ENCODE assay signal across 13 cellular contexts in the genomic region with DNA sequence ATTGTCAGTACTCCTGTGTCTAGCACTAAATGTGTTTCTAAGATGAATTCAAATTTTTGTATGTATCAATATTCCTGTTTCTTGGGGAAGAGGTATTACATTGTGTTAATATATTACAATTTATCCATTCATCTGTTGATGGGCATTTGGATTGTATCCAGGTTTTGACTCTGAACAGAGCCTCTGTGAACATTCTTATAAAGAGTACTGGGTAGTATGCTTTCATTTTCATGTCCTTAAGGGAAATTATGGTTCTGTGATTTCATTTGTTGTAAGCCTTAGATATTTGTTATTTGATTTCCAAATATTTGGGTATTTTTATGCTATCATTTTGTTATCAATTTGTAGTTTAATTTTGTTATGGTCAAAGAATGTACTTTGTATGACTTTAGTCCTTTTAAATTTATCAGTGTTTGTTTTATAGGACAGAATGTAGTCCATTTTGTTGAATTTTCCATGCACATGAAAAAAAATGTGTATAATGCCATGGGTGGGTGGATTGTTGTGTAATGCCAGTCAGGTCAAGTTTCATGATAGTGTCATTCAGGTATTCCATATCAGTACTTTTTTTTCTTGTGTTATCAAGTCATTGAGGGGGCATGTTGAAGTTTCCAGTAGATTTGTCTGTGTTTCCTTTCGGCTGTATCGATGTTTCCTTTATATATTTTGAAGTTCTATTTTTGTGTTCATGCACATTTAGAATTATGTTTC. TPM values are rescaled to one million over a fixed set of nuclear protein-coding genes. Genes with fewer than 3 reads are reported as not detected.
A peak's percentile ranks its signal among the peaks of the same experiment; 100 is the strongest.
DNase-seq lines count a peak whose midpoint lies in the region; ATAC-seq, FAIRE-seq and TF ChIP-seq lines count a peak whose summit lies in the region.
"Had no signal": no experiment of that assay in that cellular context is flagged by ENCODE, and none has a peak within 500 bp of the region (broad histone marks: within the 10 kb centered on the region; RNA-seq: fewer than 3 reads in every experiment).

No MANE protein-coding gene starts in this region.

- dilution Hi-C loops in IMR-90 (cut with HindIII; ENCODE audit: low sequenced_read_pairs, unreplicated experiment): no loop called here

- no peak overlapping the region for H4K91ac ChIP-seq in IMR-90 (ENCODE audit: insufficient read depth, low read depth, low read length)

- H2BK15ac ChIP-seq in IMR-90 (ENCODE audit: low read depth, low read length): no peak overlapping the region

- no peaks in the 10 kb centered on the region for H3K9me3 Mint-ChIP-seq in T-helper 2 cell treated with Interferon-gamma antibody and Interleukin-4, amounts not matched to agents 5 μg/mL and 100 μg/mL, for 36 hours
- H3K9me3 Mint-ChIP-seq in naive B cell: peaks cover 0 to 7% (median 2%) of the 10 kb centered on the region in 7 donors

- H4K20me1 ChIP-seq in IMR-90 (ENCODE audit: insufficient read depth, low read length): no peaks in the 10 kb centered on the region; the same call in 1 of the 2 replicates
- no peaks in the 10 kb centered on the region for H4K20me1 ChIP-seq in GM12878 (ENCODE audit: control insufficient read depth, insufficient read depth)

- no peak for TF ChIP-seq EP300 in GM12878 (IDR thresholded peaks at IDR 0.05; ENCODE audit: borderline replicate concordance in 1 of 2, control insufficient read depth in 1 of 2, low read depth in 2 of 2, low read length in 2 of 2)

- no peak overlapping the region for H3K23ac ChIP-seq in IMR-90 (ENCODE audit: low read depth, low read length)

- H3K27me3 ChIP-seq in IMR-90 (ENCODE audit: control insufficient read depth, insufficient read depth, low read length) (no peaks in the 10 kb centered on the region), GM12878 (replicated peaks in 1 of 2; ENCODE audit: control insufficient read depth in 2 of 2, insufficient read depth in 2 of 2, low read length in 1 of 2) (no peaks in the 10 kb centered on the region)
- H3K27me3 ChIP-seq: cardiac muscle cell had no signal

- WGBS in IMR-90 (ENCODE audit: extremely low coverage in 2 of 2, insufficient read length in 1 of 2), 2 experiments: no CpG with 5 or more reads among the region's 2 CpGs
- WGBS in GM12878 (ENCODE audit: insufficient coverage, insufficient replicate concordance, low lambda C conversion rate, missing lambda C conversion rate): 100% methylated on average over 2 of the region's 2 CpGs

- no peak overlapping the region for H2BK20ac ChIP-seq in IMR-90 (ENCODE audit: low read depth, low read length)

- no peak overlapping the region for H2BK120ac ChIP-seq in IMR-90 (ENCODE audit: low read depth, low read length)

- H3K36me3 Mint-ChIP-seq in T-helper 2 cell treated with Interferon-gamma antibody and Interleukin-4, amounts not matched to agents 5 μg/mL and 100 μg/mL, for 36 hours (ENCODE audit: low read depth): peaks cover 29% of the 10 kb centered on the region
- H3K36me3 Mint-ChIP-seq in naive B cell: peaks cover 0 to 15% of the 10 kb centered on the region in 2 donors

- H4K5ac ChIP-seq in IMR-90 (ENCODE audit: low read depth, low read length): no peak overlapping the region

- BruUV-seq in IMR-90 (replicated peaks; lab: Mats Ljungman, UMichigan): no TSS peak
- no TSS peak for BruUV-seq in GM12878 (replicated peaks; lab: Mats Ljungman, UMichigan)

- CTCF ChIA-PET in IMR-90 (lab: Yijun Ruan, JAX): no interaction called here
- CTCF ChIA-PET in GM12878 (lab: Yijun Ruan, JAX): no interaction called here

- H3K4me1 ChIP-seq in IMR-90 (ENCODE audit: control insufficient read depth, insufficient read depth, low read length) (no peaks in the 10 kb centered on the region; the same call in 1 of the 2 replicates), GM12878 (ENCODE audit: control insufficient read depth, insufficient read depth, low read length) (peaks cover 12% of the 10 kb centered on the region)

- POLR2A ChIA-PET in IMR-90 (lab: Charles Lee; ENCODE audit: unreplicated experiment): no interaction called here
- POLR2A ChIA-PET in GM12878 (lab: Charles Lee): interaction anchor here (1.0 to 1.4 kb wide), 2 partner anchors 34 to 37 kb away, joined by 3 to 4 read pairs; no protein-coding TSS in a partner anchor

- H3K4me1 Mint-ChIP-seq in T-helper 2 cell treated with Interferon-gamma antibody and Interleukin-4, amounts not matched to agents 5 μg/mL and 100 μg/mL, for 36 hours (ENCODE audit: low read depth): peaks cover 47% of the 10 kb centered on the region
- peaks cover 31 to 57% (median 41%) of the 10 kb centered on the region in 3 donors for H3K4me1 Mint-ChIP-seq in naive B cell

- no peak overlapping the region for H2AFZ ChIP-seq in IMR-90 (replicated peaks; ENCODE audit: low read length, poor library complexity)
- no peak overlapping the region for H2AFZ ChIP-seq in GM12878 (ENCODE audit: control insufficient read depth, low read depth, low read length)

- H3K79me1 ChIP-seq in IMR-90 (ENCODE audit: low read depth in 1 of 2, low read length in 2 of 2): peaks cover 23 to 62% of the 10 kb centered on the region in 2 experiments

- no peak for ATAC-seq in IMR-90 (ENCODE audit: low read depth)
- ATAC-seq in GM12878: 0 out of 3 replicates have a peak, but pooled peaks have one; percentile 14
- ATAC-seq in naive B cell (ENCODE audit: low read depth in 2 of 2): no peak
- no peak for ATAC-seq in GM18909 (IDR thresholded peaks at IDR 0.05; ENCODE audit: poor library complexity, unreplicated experiment)

- SMC1A ChIA-PET in GM12878 (lab: Charles Lee; ENCODE audit: uncharacterized antibody, unreplicated experiment): interaction anchor here (1.2 to 2.5 kb wide), 4 partner anchors 8 to 34 kb away, joined by 4 to 12 read pairs (median 8); no protein-coding TSS in a partner anchor

- peak overlapping the region; percentile 7 for H2BK5ac ChIP-seq in IMR-90 (ENCODE audit: low read depth, low read length, poor library complexity, severe bottlenecking)

- intact Hi-C loops in IMR-90 (cut with micrococcal nuclease): no loop called here
- intact Hi-C loops in GM12878 (cut with micrococcal nuclease; ENCODE audit: unreplicated experiment): loop anchor here (10.0 kb wide), 1 partner anchor 972 kb away; a partner anchor contains a TSS

- H3K9me1 ChIP-seq in IMR-90 (ENCODE audit: insufficient read depth, low read length): peaks cover 10% of the 10 kb centered on the region

- H3K27me3 Mint-ChIP-seq in T-helper 2 cell treated with Interferon-gamma antibody and Interleukin-4, amounts not matched to agents 5 μg/mL and 100 μg/mL, for 36 hours (ENCODE audit: low read depth): no peaks in the 10 kb centered on the region
- H3K27me3 Mint-ChIP-seq in naive B cell: no peaks in the 10 kb centered on the region

- TF ChIP-seq CTCF in IMR-90 (conservative IDR thresholded peaks at IDR 0.05; ENCODE audit: low read depth, low read length) (no peak), GM12878 (IDR thresholded peaks at IDR 0.05 in 2 of 3, conservative IDR thresholded peaks at IDR 0.05 in 1 of 3; ENCODE audit: control insufficient read depth in 2 of 3, extremely low read depth in 1 of 3, insufficient read depth in 1 of 3, low read depth in 3 of 3, low read length in 3 of 3) (no peak)

- RAD21 ChIA-PET in GM12878 (lab: Charles Lee; ENCODE audit: unreplicated experiment): no interaction called here

- H2AK5ac ChIP-seq in IMR-90 (ENCODE audit: low read depth, low read length): no peak overlapping the region

- H3K18ac ChIP-seq in IMR-90 (ENCODE audit: low read depth, low read length): no peak overlapping the region

- H3K4ac ChIP-seq in IMR-90 (ENCODE audit: low read depth, low read length): no peak overlapping the region

- H3K4me2 ChIP-seq in IMR-90 (ENCODE audit: low read depth, low read length): no peak overlapping the region
- no peak overlapping the region for H3K4me2 ChIP-seq in GM12878 (ENCODE audit: control insufficient read depth, insufficient read depth)
- H3K4me2 ChIP-seq: KMS-11 had no signal

- H3K27ac Mint-ChIP-seq in T-helper 2 cell treated with Interferon-gamma antibody and Interleukin-4, amounts not matched to agents 5 μg/mL and 100 μg/mL, for 36 hours: peak overlapping the region; percentile 22
- peak overlapping the region; percentile 21 to 93 (median 54) for H3K27ac Mint-ChIP-seq in naive B cell

- no peaks in the 10 kb centered on the region for H3K9me3 ChIP-seq in IMR-90 (ENCODE audit: control insufficient read depth, insufficient read depth, low read length)
- peaks cover 3% of the 10 kb centered on the region for H3K9me3 ChIP-seq in GM12878 (replicated peaks; ENCODE audit: control insufficient read depth, insufficient read depth, low read length)

- FAIRE-seq in GM12878 (lab: Jason Lieb, UNC): no peak

- no peak overlapping the region for H3K56ac ChIP-seq in IMR-90 (ENCODE audit: extremely low read depth, insufficient read depth, low read length)

- H3K14ac ChIP-seq in IMR-90 (replicated peaks; ENCODE audit: low read depth, low read length): no peak overlapping the region

- peak overlapping the region; percentile 17 for H3K4me3 Mint-ChIP-seq in T-helper 2 cell treated with Interferon-gamma antibody and Interleukin-4, amounts not matched to agents 5 μg/mL and 100 μg/mL, for 36 hours
- H3K4me3 Mint-ChIP-seq in naive B cell: peak overlapping the region; percentile 53 to 79 (median 66)

- no peak for TF ChIP-seq POLR2A in IMR-90 (IDR thresholded peaks at IDR 0.05; ENCODE audit: low read depth, low read length)
- no peak for TF ChIP-seq POLR2A in GM12878 (IDR thresholded peaks at IDR 0.05; ENCODE audit: low read depth, low read length)

- H4K8ac ChIP-seq in IMR-90 (ENCODE audit: low read depth in 2 of 2, low read length in 2 of 2): no peak overlapping the region

- in situ Hi-C loops in IMR-90 (cut with MboI; ENCODE audit: low sequenced_read_pairs): no loop called here
- in situ Hi-C loops in GM12878 (cut with MboI): no loop called here

- no peak overlapping the region for H2AK9ac ChIP-seq in IMR-90 (replicated peaks; ENCODE audit: low read depth, low read length, poor library complexity)

- H3K27ac ChIP-seq in IMR-90 (ENCODE audit: insufficient read depth, low read length) (no peak overlapping the region), GM12878 (ENCODE audit: control insufficient read depth, insufficient read depth) (no peak overlapping the region; the same call in 1 of the 2 replicates)
- H3K27ac ChIP-seq: cardiac muscle cell, KMS-11 had no signal

- TF ChIP-seq RAD21 in IMR-90 (IDR thresholded peaks at IDR 0.05; ENCODE audit: low read length): no peak
- TF ChIP-seq RAD21 in GM12878 (IDR thresholded peaks at IDR 0.05; ENCODE audit: insufficient read depth, low read depth, low read length): no peak

- H3K36me3 ChIP-seq in IMR-90 (ENCODE audit: control insufficient read depth, insufficient read depth, low read length) (peaks cover 2% of the 10 kb centered on the region; the same call in 1 of the 2 replicates), GM12878 (ENCODE audit: control insufficient read depth in 2 of 2, insufficient read depth in 2 of 2, low read length in 1 of 2) (peaks cover 0 to 2% of the 10 kb centered on the region in 2 experiments; a peak in 1 of 4 replicates)
- H3K36me3 ChIP-seq: cardiac muscle cell had no signal

- H3K9ac ChIP-seq in IMR-90 (ENCODE audit: low read depth, low read length) (no peak overlapping the region), GM12878 (ENCODE audit: control insufficient read depth, insufficient read depth, low read length) (no peak overlapping the region)
- H3K9ac ChIP-seq: KMS-11 had no signal

- DNase-seq in T-helper 2 cell treated with Interferon-gamma antibody and Interleukin-4, amounts not matched to agents 5 μg/mL and 100 μg/mL, for 36 hours (ENCODE audit: low spot score): no peak
- DNase-seq in T-helper 2 cell (no peak), IMR-90 (no peak), GM12878 (ENCODE audit: low read depth, low spot score) (no peak), naive B cell (no peak), iPS-NIHi7 (ENCODE audit: extremely low spot score) (no peak), NCI-H82 treated with DMSO at 0.1 percent for 48 hours (lab: John Stamatoyannopoulos, UW; ENCODE audit: unreplicated experiment) (no peak)
- DNase-seq: activated effector memory CD4-positive, alpha-beta T cell treated with Interleukin-2 at 50 U/mL for 16 hours; mesendoderm; NCI-H69 had no signal

- peaks cover 57% of the 10 kb centered on the region for H3K79me2 ChIP-seq in GM12878 (ENCODE audit: control insufficient read depth, insufficient read depth, low read length)

- H3K4me3 ChIP-seq in IMR-90 (ENCODE audit: insufficient read depth, low read depth, low read length): no peak overlapping the region
- H3K4me3 ChIP-seq in GM12878: no peak overlapping the region
- H3K4me3 ChIP-seq: cardiac muscle cell had no signal

RNA-seq across cellular contexts. Expression of a gene that starts 38.4 kb away (rescaled TPM):
- 22.9 and 31.9 TPM in 2 replicates for total RNA-seq in IMR-90 (2012; rRNA removed)
- 23.3 and 24.6 TPM in 2 replicates for polyA plus RNA-seq in IMR-90 (2012; rRNA removed)
- 9.1 and 9.3 TPM in 2 replicates for polyA plus RNA-seq in IMR-90 (2012; cell fraction: cytosol; rRNA removed)
- polyA plus RNA-seq in IMR-90 (2012; cell fraction: nucleus; rRNA removed; ENCODE audit: low replicate concordance): 10.0 and 25.1 TPM in 2 replicates
- 38.1 and 54.4 TPM in 2 replicates for total RNA-seq in GM12878 (2013; cell fraction: nucleolus; rRNA removed)
- 11.1 and 11.5 TPM in 2 replicates for total RNA-seq in GM12878 (2014; rRNA removed)
- total RNA-seq in GM12878 (2014; rRNA removed; fragmentation: Illumina TruSeq; extraction: Trizol): 14.7 and 15.1 TPM in 2 replicates
- 11.3 and 14.2 TPM in 2 replicates for total RNA-seq in GM12878 (2021)
- polyA plus RNA-seq in GM12878 (2011; ENCODE audit: low read depth): 4.3 TPM
- 15.9 and 18.9 TPM in 2 replicates for polyA plus RNA-seq in GM12878 (2011; rRNA removed)
- 10.7 and 12.0 TPM in 2 replicates for polyA plus RNA-seq in GM12878 (2011; cell fraction: cytosol; rRNA removed)
- polyA plus RNA-seq in GM12878 (2011; cell fraction: nucleus; rRNA removed): 16.1 and 18.4 TPM in 2 replicates
- polyA plus RNA-seq in GM12878 (2012): 6.6 and 7.8 TPM in 2 replicates
- 15.5 and 16.0 TPM in 2 replicates for polyA plus RNA-seq in GM12878 (2014; fragmentation: Illumina TruSeq; extraction: Trizol)
- polyA plus RNA-seq in GM12878 (2014; fragmentation: Nextera tagmentation; extraction: Ambion mirVana): 1 to 10 TPM; 8.8 to 9.6 TPM
- 9.3 and 9.7 TPM in 2 replicates for polyA plus RNA-seq in GM12878 (2014; rRNA removed)
- 10 to 100 TPM; 14.6 to 15.8 TPM for polyA plus RNA-seq in GM12878 (2016; fragmentation: Nextera tagmentation; extraction: Ambion mirVana)
- 22.8 and 23.9 TPM in 2 replicates for polyA minus RNA-seq in GM12878 (2011; rRNA and poly(A)+ RNA removed)
- polyA minus RNA-seq in GM12878 (2011; cell fraction: cytosol; rRNA and poly(A)+ RNA removed): 7.8 and 11.0 TPM in 2 replicates
- 40.3 and 44.4 TPM in 2 replicates for polyA minus RNA-seq in GM12878 (2011; cell fraction: nucleus; rRNA and poly(A)+ RNA removed)
- polyA plus RNA-seq in naive B cell (ENCODE audit: low read depth in 6 of 6): 10 to 100 TPM in 1 of 6 donors, 1 to 10 TPM in 5; 4.4 to 12.5 (median 7.9) TPM
